ENCODE assay signal across 8 cellular contexts in the genomic region with DNA sequence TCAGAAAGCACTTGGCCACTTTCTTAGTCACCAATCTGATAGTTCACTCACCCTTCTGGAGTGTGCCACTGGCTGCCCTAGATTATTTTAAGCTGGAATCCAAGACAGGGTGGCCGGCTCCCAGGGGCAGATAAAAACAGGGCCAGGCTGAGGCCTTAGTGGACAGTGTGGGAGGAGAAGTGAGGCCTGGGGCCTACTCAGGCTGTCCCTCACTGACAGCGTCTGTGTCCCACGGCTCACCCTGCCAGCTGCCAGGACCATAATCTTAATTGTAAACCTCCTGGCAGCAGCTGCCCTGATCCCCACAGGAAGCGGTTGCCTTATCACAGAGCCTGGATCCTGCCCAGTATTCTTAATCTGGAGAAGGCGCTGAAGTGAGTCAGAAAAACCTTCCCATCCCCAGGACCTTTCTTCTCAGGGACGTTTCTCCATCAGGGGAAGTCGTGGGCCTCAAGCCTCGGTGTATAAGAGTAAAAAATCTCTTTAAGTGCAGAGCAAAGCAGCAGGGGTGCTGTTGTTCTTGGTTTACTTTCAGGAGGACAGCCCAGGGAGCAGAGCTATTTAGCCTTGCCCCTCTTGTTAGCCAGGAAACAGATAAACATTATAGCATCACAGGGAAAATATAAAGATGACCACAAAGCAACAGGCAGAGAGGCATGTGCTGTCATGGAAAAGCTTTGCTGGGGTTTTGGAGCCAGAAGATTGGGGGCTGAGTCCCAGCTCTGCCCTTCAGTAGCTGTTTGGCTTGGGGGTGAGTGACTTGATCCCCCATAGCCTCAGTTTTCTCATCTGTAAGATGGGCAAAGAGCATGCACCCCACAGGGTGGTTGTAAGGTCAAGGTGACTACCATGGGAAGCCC. TPM values are rescaled to one million over a fixed set of nuclear protein-coding genes. Genes with fewer than 3 reads are reported as not detected.
DNase-seq lines count a peak whose midpoint lies in the region; ATAC-seq and TF ChIP-seq lines count a peak whose summit lies in the region.

No MANE protein-coding gene starts in this region.

- no peaks in the 10 kb centered on the region for H3K27me3 ChIP-seq in ovary

- peak overlapping the region; percentile 49 to 81 for H3K27ac ChIP-seq in ovary

- H3K4me1 ChIP-seq in ovary (ENCODE audit: insufficient read depth), result peaks cover 14% of the 10 kb centered on the region

- DNase-seq in Daoy (ENCODE audit: low read depth) (peak; percentile 85), RPMI7951 (ENCODE audit: low read depth) (peak; percentile 91), fibroblast of the aortic adventitia (ENCODE audit: low read depth) (peak; percentile 93), ovary (peak; percentile 51 to 67 (median 64)), NOMO-1 treated with DMSO at 0.1 percent for 48 hours (lab: John Stamatoyannopoulos, UW; ENCODE audit: unreplicated experiment) (no peak), T-helper 9 cell (no peak)

- no peaks in the 10 kb centered on the region for H3K36me3 ChIP-seq in ovary

- intact Hi-C loops in ovary (cut with DNase I), result no loop called here

- H3K9me3 ChIP-seq in ovary, result no peaks in the 10 kb centered on the region

- WGBS in ovary, 3 donors, result 10 to 14% (median 13%) methylated on average over 8 of the region's 8 CpGs

- H3K4me3 ChIP-seq in fibroblast of the aortic adventitia (ENCODE audit: low read depth, low read length), result no peak overlapping the region
- H3K4me3 ChIP-seq in ovary, result no peak overlapping the region

- no peak for TF ChIP-seq EP300 in ovary (IDR thresholded peaks at IDR 0.05)

- TF ChIP-seq POLR2A in ovary (IDR thresholded peaks at IDR 0.05), result no peak

- ATAC-seq in HG03097 (IDR thresholded peaks at IDR 0.05; ENCODE audit: low FRiP score, unreplicated experiment) (no peak), HG02623 (IDR thresholded peaks at IDR 0.05; ENCODE audit: unreplicated experiment) (no peak)

- TF ChIP-seq CTCF in fibroblast of the aortic adventitia (IDR thresholded peaks at IDR 0.05; ENCODE audit: insufficient read depth, low read length), result no peak
- no peak for TF ChIP-seq CTCF in ovary (IDR thresholded peaks at IDR 0.05)

RNA-seq across cellular contexts. Expression of a gene that starts 39.6 kb away (rescaled TPM):
- 0.15 and 0.57 TPM in 2 replicates for total RNA-seq in Daoy (2014; rRNA removed; shearing (Covaris generic))
- total RNA-seq in RPMI7951 (2014; rRNA removed; shearing (Covaris generic)), result 0.96 and 2.1 TPM in 2 replicates
- under 0.01 and 0.49 TPM in 2 replicates for total RNA-seq in fibroblast of the aortic adventitia (ENCODE audit: low replicate concordance)
- total RNA-seq in ovary, result 10 to 100 TPM in 4 of 7 donors, 1 to 10 TPM in 3; 2.1 to 25.1 (median 14.4) TPM
- polyA plus RNA-seq in ovary, result 10 to 100 TPM; 11.6 to 35.3 TPM

Comparison
In these comparisons a context has a peak if more than half of its experiments do, and no peak if none do; other contexts are left out.
1. DNase-seq: peak in Daoy (single experiment), RPMI7951 (single experiment), fibroblast of the aortic adventitia (single experiment) and ovary (5 of 5); none in NOMO-1 treated with DMSO at 0.1 percent for 48 hours (single experiment) and T-helper 9 cell (single experiment).